ENCODE assay signal across 12 cellular contexts in the genomic region with DNA sequence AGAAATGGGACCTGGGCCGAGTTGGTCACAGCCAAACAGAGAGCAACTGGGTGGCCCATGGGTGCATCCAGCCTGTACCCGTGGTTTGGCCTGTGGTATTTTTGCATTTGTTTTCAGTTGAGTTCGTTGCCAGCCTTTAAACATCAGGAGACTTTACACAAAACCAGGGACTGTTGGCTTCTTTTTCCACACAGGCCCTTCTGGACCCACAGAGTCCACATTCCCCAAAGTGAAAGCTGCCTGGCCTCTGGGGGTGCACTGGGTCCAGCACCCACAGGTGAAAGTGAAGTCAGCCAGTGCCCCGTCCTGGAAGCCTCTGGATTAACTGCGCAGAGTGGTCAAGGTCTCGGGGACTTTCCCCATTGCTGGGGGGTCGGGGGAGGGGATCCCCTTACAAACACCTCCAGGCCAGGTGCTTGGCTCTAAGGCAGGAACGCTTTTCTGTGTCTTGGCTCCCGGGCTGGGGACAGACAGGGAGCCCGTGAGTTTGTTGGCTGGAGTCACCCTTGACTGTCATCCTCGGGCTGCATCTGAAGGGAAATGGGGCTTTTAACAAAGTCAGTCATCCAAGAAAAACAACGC. TPM values are rescaled to one million over a fixed set of nuclear protein-coding genes. Genes with fewer than 3 reads are reported as not detected.
A peak's percentile ranks its signal among the peaks of the same experiment; 100 is the strongest.
DNase-seq lines count a peak whose midpoint lies in the region; ATAC-seq and TF ChIP-seq lines count a peak whose summit lies in the region.
"Had no signal": no experiment of that assay in that cellular context is flagged by ENCODE, and none has a peak within 500 bp of the region (broad histone marks: within the 10 kb centered on the region; RNA-seq: fewer than 3 reads in every experiment).

No MANE protein-coding gene starts in this region.

- peaks cover 0 to 1% of the 10 kb centered on the region in 2 donors for H3K9me3 Mint-ChIP-seq in stimulated activated naive B cell treated with anti-CD40 and anti-IgM and Interleukin-4, amounts not matched to agents 10 μg/mL and 1 μg/mL and 100 μg/mL, for 72 hours

- H4K20me1 ChIP-seq in GM23248 (ENCODE audit: insufficient read depth), result no peaks in the 10 kb centered on the region
- H4K20me1 ChIP-seq in smooth muscle cell (ENCODE audit: low read depth), result no peaks in the 10 kb centered on the region

- WGBS in GM23248 (ENCODE audit: low coverage in 1 of 2, low lambda C conversion rate in 2 of 2, missing lambda C conversion rate in 2 of 2), 2 experiments, result 39 to 42% methylated on average over 10 to 12 of the region's 12 CpGs
- 42% methylated on average over 12 of the region's 12 CpGs for WGBS in right cardiac atrium
- WGBS in smooth muscle cell (ENCODE audit: low lambda C conversion rate), result 49% methylated on average over 12 of the region's 12 CpGs

- H3K27ac Mint-ChIP-seq in stimulated activated naive B cell treated with anti-CD40 and anti-IgM and Interleukin-4, amounts not matched to agents 10 μg/mL and 1 μg/mL and 100 μg/mL, for 72 hours, result no peak overlapping the region

- H3K27me3 ChIP-seq in GM23248 (replicated peaks; ENCODE audit: insufficient read depth) (no peaks in the 10 kb centered on the region), right cardiac atrium (ENCODE audit: control insufficient read depth, insufficient read depth) (no peaks in the 10 kb centered on the region), smooth muscle cell (ENCODE audit: low read depth) (no peaks in the 10 kb centered on the region)
- H3K27me3 ChIP-seq: adrenal gland had no signal

- no peaks in the 10 kb centered on the region for H3K36me3 Mint-ChIP-seq in stimulated activated naive B cell treated with anti-CD40 and anti-IgM and Interleukin-4, amounts not matched to agents 10 μg/mL and 1 μg/mL and 100 μg/mL, for 72 hours

- no peak for TF ChIP-seq CTCF in smooth muscle cell (IDR thresholded peaks at IDR 0.05; ENCODE audit: borderline replicate concordance, insufficient read depth, poor library complexity, severe bottlenecking)

- H3K9ac ChIP-seq in GM23248 (no peak overlapping the region), smooth muscle cell (ENCODE audit: low read depth) (no peak overlapping the region)

- peaks cover 11% of the 10 kb centered on the region; the same call in 1 of the 2 replicates for H3K4me1 ChIP-seq in GM23248 (ENCODE audit: insufficient read depth)
- H3K4me1 ChIP-seq in right cardiac atrium (ENCODE audit: control insufficient read depth, insufficient read depth, low read length), result no peaks in the 10 kb centered on the region
- peaks cover 26% of the 10 kb centered on the region for H3K4me1 ChIP-seq in smooth muscle cell (ENCODE audit: low read depth)

- ATAC-seq in right cardiac atrium, result peak in 1 of 2 donors; percentile 32
- ATAC-seq in stimulated activated naive B cell treated with anti-CD40 and anti-IgM and Interleukin-4, amounts not matched to agents 10 μg/mL and 1 μg/mL and 100 μg/mL, for 72 hours (replicated peaks), result no peak

- H3K79me2 ChIP-seq in GM23248 (ENCODE audit: insufficient read depth) (no peaks in the 10 kb centered on the region), smooth muscle cell (ENCODE audit: low read depth) (no peaks in the 10 kb centered on the region)

- H3K4me2 ChIP-seq in GM23248 (ENCODE audit: unreplicated experiment), result no peak overlapping the region
- peak overlapping the region; percentile 73 for H3K4me2 ChIP-seq in smooth muscle cell

- H3K36me3 ChIP-seq in GM23248 (ENCODE audit: low read depth) (no peaks in the 10 kb centered on the region), smooth muscle cell (ENCODE audit: low read depth) (no peaks in the 10 kb centered on the region)
- H3K36me3 ChIP-seq: adrenal gland, neutrophil had no signal

- intact Hi-C loops in right cardiac atrium (cut with DNase I), result no loop called here

- no peak overlapping the region for H3K4me3 Mint-ChIP-seq in stimulated activated naive B cell treated with anti-CD40 and anti-IgM and Interleukin-4, amounts not matched to agents 10 μg/mL and 1 μg/mL and 100 μg/mL, for 72 hours

- 0 out of 2 replicates have a peak, but pooled peaks cover 6% of the 10 kb centered on the region for H3F3A ChIP-seq in GM23248 (ENCODE audit: insufficient read depth)
- H3F3A ChIP-seq in smooth muscle cell (ENCODE audit: low read depth), result peaks cover 6% of the 10 kb centered on the region

- H3K4me3 ChIP-seq in GM23248 (no peak overlapping the region), right cardiac atrium (ENCODE audit: low read length) (no peak overlapping the region), smooth muscle cell (no peak overlapping the region)
- H3K4me3 ChIP-seq: adrenal gland had no signal

- H3K27me3 Mint-ChIP-seq in stimulated activated naive B cell treated with anti-CD40 and anti-IgM and Interleukin-4, amounts not matched to agents 10 μg/mL and 1 μg/mL and 100 μg/mL, for 72 hours, result peaks cover 9 to 10% of the 10 kb centered on the region in 2 donors
- H3K27me3 Mint-ChIP-seq: B cell had no signal

- H3K4me1 Mint-ChIP-seq in stimulated activated naive B cell treated with anti-CD40 and anti-IgM and Interleukin-4, amounts not matched to agents 10 μg/mL and 1 μg/mL and 100 μg/mL, for 72 hours, result peaks cover 22 to 46% of the 10 kb centered on the region in 2 donors

- in situ Hi-C loops in GM23248 (cut with MboI), result no loop called here

- DNase-seq in GM23248, result peak; percentile 15
- peak; percentile 52 for DNase-seq in astrocyte of the hippocampus (ENCODE audit: low read depth, low spot score)
- peak in 2 of 3 donors; percentile 22 to 66 for DNase-seq in right cardiac atrium
- no peak for DNase-seq in smooth muscle cell (lab: John Stamatoyannopoulos, UW; ENCODE audit: unreplicated experiment)
- no peak for DNase-seq in stimulated activated naive B cell treated with anti-CD40 and anti-IgM and Interleukin-4, amounts not matched to agents 10 μg/mL and 1 μg/mL and 100 μg/mL, for 72 hours
- DNase-seq in NCI-H2196 (lab: John Stamatoyannopoulos, UW; ENCODE audit: unreplicated experiment), result no peak
- DNase-seq in mesenteric fat pad (ENCODE audit: low spot score), result no peak
- no peak for DNase-seq in activated CD8-positive, alpha-beta memory T cell treated with anti-CD3 and anti-CD28 coated beads, Interleukin-2, amount 50 U/mL, for 4 hours
- DNase-seq: NCI-H1092 treated with DMSO at 0.1 percent for 48 hours had no signal

- H3K9me2 ChIP-seq in GM23248 (ENCODE audit: insufficient read depth), result no peaks in the 10 kb centered on the region

- H3K9me3 ChIP-seq in GM23248 (ENCODE audit: low read depth) (no peaks in the 10 kb centered on the region), right cardiac atrium (ENCODE audit: control insufficient read depth, low read length) (no peaks in the 10 kb centered on the region), smooth muscle cell (replicated peaks; ENCODE audit: low read depth) (no peaks in the 10 kb centered on the region)
- H3K9me3 ChIP-seq: adrenal gland, neutrophil had no signal

- peak overlapping the region; percentile 54; the same call in 1 of the 2 replicates for H2AFZ ChIP-seq in GM23248
- peak overlapping the region; percentile 74 for H2AFZ ChIP-seq in smooth muscle cell (ENCODE audit: low read depth)

- H3K27ac ChIP-seq in GM23248, result no peak overlapping the region
- no peak overlapping the region for H3K27ac ChIP-seq in right cardiac atrium (ENCODE audit: low read length)
- peak overlapping the region; percentile 31 for H3K27ac ChIP-seq in smooth muscle cell (ENCODE audit: low read depth)
- H3K27ac ChIP-seq: neutrophil had no signal

RNA-seq across cellular contexts. Expression of gene TNS3, which starts 54.3 kb away (rescaled TPM):
- 47.0 and 48.1 TPM in 2 replicates for total RNA-seq in GM23248 (2014; rRNA removed; shearing (Covaris generic))
- polyA plus RNA-seq in GM23248 (2016; fragmentation: Nextera tagmentation; extraction: Ambion mirVana) (17.2 and 18.6 TPM in 2 replicates), right cardiac atrium (19.7 TPM), smooth muscle cell (27.5 and 32.6 TPM in 2 replicates)
- total RNA-seq in right cardiac atrium (10 to 100 TPM; 37.5 to 48.3 (median 42.7) TPM), smooth muscle cell (46.6 and 50.5 TPM in 2 replicates), mesenteric fat pad (152 TPM)

Comparison
In these comparisons a context has a peak if more than half of its experiments do, and no peak if none do; other contexts are left out.
1. DNase-seq: peak in GM23248 (single experiment), astrocyte of the hippocampus (single experiment) and right cardiac atrium (2 of 3); none in smooth muscle cell (single experiment), stimulated activated naive B cell treated with anti-CD40 and anti-IgM and Interleukin-4, amounts not matched to agents 10 μg/mL and 1 μg/mL and 100 μg/mL, for 72 hours (single experiment), NCI-H2196 (single experiment), mesenteric fat pad (single experiment) and activated CD8-positive, alpha-beta memory T cell treated with anti-CD3 and anti-CD28 coated beads, Interleukin-2, amount 50 U/mL, for 4 hours (single experiment).